Comparison of ENCODE assay signal across 8 cellular contexts in genomic region chr1:232635778-232636356, GRCh38. TPM values are rescaled to one million over a fixed set of nuclear protein-coding genes. Genes with fewer than 3 reads are reported as not detected.
DNase-seq lines count a peak whose midpoint lies in the region; ATAC-seq and TF ChIP-seq lines count a peak whose summit lies in the region.

No MANE protein-coding gene starts in this region.

- H3K27me3 Mint-ChIP-seq in activated T-cell treated with anti-CD3 and anti-CD28 coated beads, Interleukin-2, amount 50 U/mL, for 72 hours (ENCODE audit: low read depth): peaks cover 8% of the 10 kb centered on the region

- DNase-seq in activated T-cell treated with anti-CD3 and anti-CD28 coated beads, Interleukin-2, amount 50 U/mL, for 72 hours: no peak
- DNase-seq in activated T-cell treated with anti-CD3 and anti-CD28 coated beads, Interleukin-2, amount 50 U/mL, for 48 hours: no peak
- DNase-seq in NCI-H1092 (lab: John Stamatoyannopoulos, UW) (peak; percentile 31), fibroblast of mammary gland (ENCODE audit: low read depth) (peak; percentile 71), osteoblast (ENCODE audit: insufficient read length, low spot score, missing footprints) (peak; percentile 86)
- no peak for DNase-seq in stimulated activated CD4-positive, alpha-beta T cell treated with anti-CD3 and anti-CD28 coated beads, Interleukin-4, amount 100 ng/mL, for 4 hours

- H2AFZ ChIP-seq in SU-DHL-6 (ENCODE audit: low read depth, low read length, severe bottlenecking): no peak overlapping the region
- no peak overlapping the region for H2AFZ ChIP-seq in osteoblast (ENCODE audit: low read length)

- H3K4me2 ChIP-seq in SU-DHL-6 (ENCODE audit: low read depth, low read length, poor library complexity, severe bottlenecking) (no peak overlapping the region), osteoblast (ENCODE audit: insufficient read depth, low read length) (no peak overlapping the region)

- H3K79me2 ChIP-seq in SU-DHL-6 (ENCODE audit: insufficient read depth, low read length): no peaks in the 10 kb centered on the region
- no peaks in the 10 kb centered on the region for H3K79me2 ChIP-seq in osteoblast (ENCODE audit: insufficient read depth, low read length)

- no peak overlapping the region for H3K9ac ChIP-seq in SU-DHL-6 (ENCODE audit: low read length)

- H3K27ac ChIP-seq in SU-DHL-6 (ENCODE audit: low read depth, low read length) (no peak overlapping the region), osteoblast (ENCODE audit: low read depth, low read length) (no peak overlapping the region)

- no peak overlapping the region for H3K4me3 Mint-ChIP-seq in activated T-cell treated with anti-CD3 and anti-CD28 coated beads, Interleukin-2, amount 50 U/mL, for 72 hours

- H4K20me1 ChIP-seq in SU-DHL-6 (ENCODE audit: low read depth, low read length) (no peaks in the 10 kb centered on the region), osteoblast (ENCODE audit: insufficient read depth, low read length) (no peaks in the 10 kb centered on the region)

- H3K36me3 ChIP-seq in SU-DHL-6 (ENCODE audit: low read length) (no peaks in the 10 kb centered on the region), osteoblast (ENCODE audit: insufficient read depth, low read length) (no peaks in the 10 kb centered on the region)

- H3K9me3 ChIP-seq in SU-DHL-6 (ENCODE audit: insufficient read depth, low read length): no peaks in the 10 kb centered on the region
- H3K9me3 ChIP-seq in osteoblast (ENCODE audit: low read depth, low read length): no peaks in the 10 kb centered on the region

- no peak overlapping the region for H3K27ac Mint-ChIP-seq in activated T-cell treated with anti-CD3 and anti-CD28 coated beads, Interleukin-2, amount 50 U/mL, for 72 hours

- H3K27me3 ChIP-seq in SU-DHL-6 (ENCODE audit: low read length) (no peaks in the 10 kb centered on the region), osteoblast (ENCODE audit: insufficient read depth, low read length) (peaks cover 9% of the 10 kb centered on the region)

- H3K36me3 Mint-ChIP-seq in activated T-cell treated with anti-CD3 and anti-CD28 coated beads, Interleukin-2, amount 50 U/mL, for 72 hours (ENCODE audit: insufficient read depth in 2 of 2): no peaks in the 10 kb centered on the region

- no peaks in the 10 kb centered on the region for H3F3A ChIP-seq in SU-DHL-6 (ENCODE audit: insufficient read depth)

- peaks cover 1% of the 10 kb centered on the region for H3K4me1 ChIP-seq in osteoblast (ENCODE audit: insufficient read depth, low read length)

- H3K9me2 ChIP-seq in SU-DHL-6 (replicated peaks; ENCODE audit: insufficient read depth, low read length): no peaks in the 10 kb centered on the region

- peak; percentile 65 to 67 for ATAC-seq in activated T-cell treated with anti-CD3 and anti-CD28 coated beads, Interleukin-2, amount 50 U/mL, for 72 hours (replicated peaks in 1 of 2)
- peak; percentile 68 for ATAC-seq in HG02610 (IDR thresholded peaks at IDR 0.05; ENCODE audit: unreplicated experiment)

- peak; percentile 55 for TF ChIP-seq CTCF in SU-DHL-6 (IDR thresholded peaks at IDR 0.05; ENCODE audit: insufficient read depth, low read length, poor library complexity, severe bottlenecking)
- TF ChIP-seq CTCF in fibroblast of mammary gland (conservative IDR thresholded peaks at IDR 0.05; ENCODE audit: control insufficient read depth, insufficient read depth, low read depth, low read length): peak; percentile 69
- peak; percentile 83 for TF ChIP-seq CTCF in osteoblast (IDR thresholded peaks at IDR 0.05; ENCODE audit: extremely low read depth, low read depth, low read length)

- H3K4me3 ChIP-seq in SU-DHL-6 (ENCODE audit: insufficient read depth, low read length, poor library complexity, severe bottlenecking): no peak overlapping the region
- H3K4me3 ChIP-seq in fibroblast of mammary gland (ENCODE audit: control insufficient read depth, low read depth, low read length): no peak overlapping the region
- no peak overlapping the region for H3K4me3 ChIP-seq in osteoblast (ENCODE audit: insufficient read depth, low read length)

- no peaks in the 10 kb centered on the region for H3K9me3 Mint-ChIP-seq in activated T-cell treated with anti-CD3 and anti-CD28 coated beads, Interleukin-2, amount 50 U/mL, for 72 hours

- peaks cover 3% of the 10 kb centered on the region for H3K4me1 Mint-ChIP-seq in activated T-cell treated with anti-CD3 and anti-CD28 coated beads, Interleukin-2, amount 50 U/mL, for 72 hours (ENCODE audit: low read depth)

RNA-seq across cellular contexts. Expression of gene SIPA1L2, which starts 5.9 kb away (rescaled TPM):
- 1 to 10 TPM; 3.3 to 5.9 TPM for total RNA-seq in activated T-cell treated with anti-CD3 and anti-CD28 coated beads, Interleukin-2, amount 50 U/mL, for 72 hours
- total RNA-seq in osteoblast: 6.9 and 8.0 TPM in 2 replicates

Comparison
In these comparisons a context has a peak if more than half of its experiments do, and no peak if none do; other contexts are left out.
1. DNase-seq: peak in NCI-H1092 (single experiment), fibroblast of mammary gland (single experiment) and osteoblast (single experiment); none in activated T-cell treated with anti-CD3 and anti-CD28 coated beads, Interleukin-2, amount 50 U/mL, for 72 hours (0 of 2), activated T-cell treated with anti-CD3 and anti-CD28 coated beads, Interleukin-2, amount 50 U/mL, for 48 hours (0 of 2) and stimulated activated CD4-positive, alpha-beta T cell treated with anti-CD3 and anti-CD28 coated beads, Interleukin-4, amount 100 ng/mL, for 4 hours (0 of 2).
2. Peak in every context shown above with its lines, with median percentiles within 50 percentile points of each other: CTCF ChIP-seq.